10 cellular contexts compared by ENCODE assay signal in genomic region chrX:13123247-13123856, GRCh38.
DNase-seq lines count a peak whose midpoint lies in the region; ATAC-seq, FAIRE-seq and TF ChIP-seq lines count a peak whose summit lies in the region.
"Had no signal": no experiment of that assay in that cellular context is flagged by ENCODE, and none has a peak within 500 bp of the region (broad histone marks: within the 10 kb centered on the region; RNA-seq: fewer than 3 reads in every experiment).

No MANE protein-coding gene starts in this region.

- TF ChIP-seq CTCF in astrocyte (IDR thresholded peaks at IDR 0.05; ENCODE audit: insufficient read depth, low read depth, low read length): no peak
- no peak for TF ChIP-seq CTCF in lower leg skin (IDR thresholded peaks at IDR 0.05)
- no peak for TF ChIP-seq CTCF in D721Med (IDR thresholded peaks at IDR 0.05; ENCODE audit: insufficient read depth, missing control alignments)

- DNase-seq in astrocyte (ENCODE audit: low read depth) (no peak), lower leg skin (ENCODE audit: low spot score in 2 of 2) (no peak), NCI-H1694 treated with DMSO at 0.1 percent for 48 hours (lab: John Stamatoyannopoulos, UW) (no peak), D721Med (ENCODE audit: insufficient read length, low spot score) (no peak)
- DNase-seq in natural killer cell treated with Interleukin-12 subunit alpha and Interleukin-12 subunit beta and Interleukin-15 and Interleukin-18, amount 100 ng/mL, for 72 hours (ENCODE audit: low spot score): no peak
- DNase-seq: NCI-H1417 treated with DMSO at 0.1 percent for 48 hours had no signal

- H3K4me1 Mint-ChIP-seq in astrocyte (ENCODE audit: low read depth, unreplicated experiment): peaks cover 12% of the 10 kb centered on the region
- peaks cover 47% of the 10 kb centered on the region in 2 donors for H3K4me1 Mint-ChIP-seq in natural killer cell treated with Interleukin-12 subunit alpha and Interleukin-12 subunit beta and Interleukin-15 and Interleukin-18, amount 100 ng/mL, for 72 hours (ENCODE audit: low read depth in 2 of 2)

- no peaks in the 10 kb centered on the region for H3K36me3 Mint-ChIP-seq in astrocyte (ENCODE audit: low read depth, unreplicated experiment)
- no peaks in the 10 kb centered on the region for H3K36me3 Mint-ChIP-seq in natural killer cell treated with Interleukin-12 subunit alpha and Interleukin-12 subunit beta and Interleukin-15 and Interleukin-18, amount 100 ng/mL, for 72 hours

- intact Hi-C loops in lower leg skin (cut with DNase I; ENCODE audit: low total_unique reads): no loop called here

- no peak overlapping the region for H3K4me3 Mint-ChIP-seq in astrocyte (ENCODE audit: unreplicated experiment)
- H3K4me3 Mint-ChIP-seq in natural killer cell treated with Interleukin-12 subunit alpha and Interleukin-12 subunit beta and Interleukin-15 and Interleukin-18, amount 100 ng/mL, for 72 hours: peak overlapping the region; percentile 77

- H3K27me3 Mint-ChIP-seq in astrocyte (ENCODE audit: low read depth, unreplicated experiment): no peaks in the 10 kb centered on the region
- H3K27me3 Mint-ChIP-seq in natural killer cell treated with Interleukin-12 subunit alpha and Interleukin-12 subunit beta and Interleukin-15 and Interleukin-18, amount 100 ng/mL, for 72 hours: peaks cover 0 to 8% of the 10 kb centered on the region in 2 donors

- no peak overlapping the region for H3K27ac ChIP-seq in BLaER1
- H3K27ac ChIP-seq in KOPT-K1 (ENCODE audit: low read depth, low read length, poor library complexity, severe bottlenecking): peak overlapping the region; percentile 57
- H3K27ac ChIP-seq in astrocyte (ENCODE audit: low read depth, low read length): peak overlapping the region; percentile 80

- H2AFZ ChIP-seq in astrocyte (ENCODE audit: low read depth, low read length): peak overlapping the region; percentile 28

- no peak for ATAC-seq in natural killer cell treated with Interleukin-12 subunit alpha and Interleukin-12 subunit beta and Interleukin-15 and Interleukin-18, amount 100 ng/mL, for 72 hours
- ATAC-seq in HG02588 (IDR thresholded peaks at IDR 0.05; ENCODE audit: unreplicated experiment): no peak

- H3K4me2 ChIP-seq in BLaER1: peak overlapping the region; percentile 24; the same call in 1 of the 2 replicates
- H3K4me2 ChIP-seq in astrocyte (ENCODE audit: low read length): peak overlapping the region; percentile 66

- FAIRE-seq in astrocyte (lab: Jason Lieb, UNC) (peak; percentile 96), D721Med (lab: Jason Lieb, UNC) (no peak)
- FAIRE-seq: HTR-8/SVneo had no signal

- H3K9ac ChIP-seq in BLaER1 (no peak overlapping the region), astrocyte (ENCODE audit: low read length) (peak overlapping the region; percentile 54)

- TF ChIP-seq POLR2A in lower leg skin (IDR thresholded peaks at IDR 0.05): no peak

- no peak overlapping the region for H3K27ac Mint-ChIP-seq in astrocyte (ENCODE audit: unreplicated experiment)
- peak overlapping the region; percentile 94 for H3K27ac Mint-ChIP-seq in natural killer cell treated with Interleukin-12 subunit alpha and Interleukin-12 subunit beta and Interleukin-15 and Interleukin-18, amount 100 ng/mL, for 72 hours

- H3K79me2 ChIP-seq in astrocyte (ENCODE audit: insufficient read depth, low read length): no peaks in the 10 kb centered on the region

- peaks cover 13% of the 10 kb centered on the region for H3K4me1 ChIP-seq in BLaER1
- H3K4me1 ChIP-seq in astrocyte (ENCODE audit: insufficient read depth, low read length): peaks cover 30% of the 10 kb centered on the region

- H3K9me3 ChIP-seq in BLaER1 (peaks cover 8% of the 10 kb centered on the region), KOPT-K1 (ENCODE audit: insufficient read depth, low read length, poor library complexity, severe bottlenecking) (no peaks in the 10 kb centered on the region), astrocyte (ENCODE audit: insufficient read depth, low read depth, low read length) (no peaks in the 10 kb centered on the region)

- H3K9me3 Mint-ChIP-seq in astrocyte (ENCODE audit: unreplicated experiment): no peaks in the 10 kb centered on the region
- H3K9me3 Mint-ChIP-seq in natural killer cell treated with Interleukin-12 subunit alpha and Interleukin-12 subunit beta and Interleukin-15 and Interleukin-18, amount 100 ng/mL, for 72 hours: no peaks in the 10 kb centered on the region

- H4K20me1 ChIP-seq in BLaER1 (no peaks in the 10 kb centered on the region), astrocyte (ENCODE audit: insufficient read depth, low read length) (no peaks in the 10 kb centered on the region)

- 69 to 79% methylated on average over 5 of the region's 5 CpGs for WGBS in lower leg skin, 2 donors

- H3K36me3 ChIP-seq in BLaER1 (no peaks in the 10 kb centered on the region), KOPT-K1 (ENCODE audit: insufficient read depth, low read length) (no peaks in the 10 kb centered on the region), astrocyte (ENCODE audit: insufficient read depth, low read length) (no peaks in the 10 kb centered on the region)

- H3K27me3 ChIP-seq in BLaER1 (no peaks in the 10 kb centered on the region), astrocyte (ENCODE audit: insufficient read depth, low read length) (no peaks in the 10 kb centered on the region)

- no peak overlapping the region for H3K4me3 ChIP-seq in BLaER1
- H3K4me3 ChIP-seq in astrocyte (ENCODE audit: insufficient read depth, low read depth, low read length): no peak overlapping the region
- no peak overlapping the region for H3K4me3 ChIP-seq in lower leg skin (ENCODE audit: low read depth, poor library complexity, severe bottlenecking)
